ENCODE assay signal across 8 cellular contexts in the genomic region with DNA sequence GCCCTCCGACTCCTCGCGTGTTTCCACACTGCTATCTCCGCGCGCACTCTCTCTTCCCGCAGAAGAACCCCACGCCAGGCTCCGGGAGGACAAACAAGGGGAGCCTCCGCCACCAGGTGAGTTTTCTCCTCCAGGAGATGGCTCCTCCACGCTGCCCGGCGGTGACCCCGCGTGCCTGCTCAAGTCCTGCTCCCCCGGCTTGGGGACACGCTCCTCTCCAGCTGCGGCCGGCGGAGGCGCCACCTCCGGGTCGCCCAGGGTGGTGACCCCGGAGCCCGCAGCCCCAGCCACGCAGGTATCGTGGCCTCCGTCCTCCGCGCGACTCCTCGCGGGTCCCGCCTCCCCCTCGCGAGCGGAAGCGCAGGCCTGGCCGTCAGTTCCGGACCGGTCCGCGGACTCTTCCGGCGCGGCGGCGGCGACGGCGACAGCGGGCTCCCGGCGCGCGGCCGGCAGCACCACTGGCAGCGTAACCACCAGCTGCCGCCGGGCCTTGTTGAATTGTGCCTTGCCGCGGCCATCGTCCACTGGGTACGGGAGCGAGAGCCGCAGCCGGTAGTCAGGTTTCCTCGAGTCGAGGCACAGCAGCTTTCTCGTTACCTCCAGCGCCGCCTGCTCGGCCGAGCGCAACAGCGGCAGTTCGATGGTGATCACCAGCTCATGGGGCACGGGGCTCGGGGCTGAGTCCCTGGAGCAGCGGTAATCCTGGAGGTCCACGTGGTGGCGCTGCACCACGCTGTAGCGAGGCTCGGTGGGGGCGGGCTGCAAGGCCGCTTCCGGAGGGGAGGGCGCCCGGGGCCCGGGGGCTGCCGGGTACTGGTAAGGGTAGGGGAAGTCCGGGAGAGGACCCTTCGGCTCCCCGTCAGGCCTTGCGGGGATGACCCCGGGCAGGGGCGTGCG. TPM values are rescaled to one million over a fixed set of nuclear protein-coding genes. Genes with fewer than 3 reads are reported as not detected.
DNase-seq lines count a peak whose midpoint lies in the region; ATAC-seq and TF ChIP-seq lines count a peak whose summit lies in the region.

No MANE protein-coding gene starts in this region.

- peaks cover 8% of the 10 kb centered on the region for H3K36me3 Mint-ChIP-seq in chondrocyte (ENCODE audit: low read depth)

- H3K27ac Mint-ChIP-seq in chondrocyte (ENCODE audit: unreplicated experiment): peak overlapping the region; percentile 93

- H3K4me1 ChIP-seq in BLaER1: peaks cover 52% of the 10 kb centered on the region

- peak overlapping the region; percentile 95 for H3K4me3 ChIP-seq in BLaER1

- peaks cover 37% of the 10 kb centered on the region for H3K36me3 ChIP-seq in BLaER1

- peak; percentile 88 for DNase-seq in GM19238 (ENCODE audit: insufficient read length, low spot score)
- peak; percentile 91 for DNase-seq in NCI-H460 (ENCODE audit: extremely low read depth, low read depth)
- DNase-seq in activated CD4-positive, alpha-beta T cell treated with anti-CD3 and anti-CD28 coated beads for 24 hours (ENCODE audit: low read depth in 2 of 2): peak; percentile 91
- DNase-seq in chondrocyte (ENCODE audit: low spot score): peak; percentile 98
- DNase-seq in left colon: peak; percentile 93 to 94
- peak; percentile 92 to 95 for DNase-seq in stimulated activated CD4-positive, alpha-beta T cell treated with anti-CD3 and anti-CD28 coated beads, Interleukin-1b, Interleukin-23, amount 100 ng/mL, for 4 hours (ENCODE audit: low read depth in 2 of 2)

- H3K9me3 Mint-ChIP-seq in chondrocyte (ENCODE audit: low read depth): no peaks in the 10 kb centered on the region

- no peaks in the 10 kb centered on the region for H3K27me3 Mint-ChIP-seq in chondrocyte (ENCODE audit: low read depth)

- H3K9ac ChIP-seq in BLaER1: peak overlapping the region; percentile 98

- TF ChIP-seq CTCF in chondrocyte (IDR thresholded peaks at IDR 0.05): peak; percentile 98

- peak; percentile 76 for ATAC-seq in HG03439 (IDR thresholded peaks at IDR 0.05; ENCODE audit: unreplicated experiment)
- ATAC-seq in left colon: peak; percentile 85

- H3K27me3 ChIP-seq in BLaER1: no peaks in the 10 kb centered on the region

- H3K4me1 Mint-ChIP-seq in chondrocyte (ENCODE audit: low read depth): peaks cover 53% of the 10 kb centered on the region

- H4K20me1 ChIP-seq in BLaER1: peaks cover 73% of the 10 kb centered on the region

- intact Hi-C loops in left colon (cut with DNase I, micrococcal nuclease): loop anchor here (10.0 kb wide), 1 partner anchor 61 kb away; a partner anchor contains a TSS

- H3K27ac ChIP-seq in BLaER1: peak overlapping the region; percentile 97

- no peaks in the 10 kb centered on the region for H3K9me3 ChIP-seq in BLaER1

- H3K4me3 Mint-ChIP-seq in chondrocyte (ENCODE audit: unreplicated experiment): peak overlapping the region; percentile 87

- peak overlapping the region; percentile 86 for H3K4me2 ChIP-seq in BLaER1

RNA-seq across cellular contexts. Expression of a gene that starts 1.1 kb away (rescaled TPM):
- total RNA-seq in NCI-H460 (2014; rRNA removed; shearing (Covaris generic)): 15.9 and 16.2 TPM in 2 replicates
- 15.1 and 15.5 TPM in 2 replicates for polyA plus RNA-seq in NCI-H460 (2014; cell fraction: nucleus; rRNA removed)
- total RNA-seq in chondrocyte (5.2 to 5.6 TPM (median 5.5 TPM) in 3 replicates), left colon (10 to 100 TPM in 1 of 2 donors, 1 to 10 TPM in 1; 7.7 to 13.5 TPM)

RNA-seq across cellular contexts. Expression of a gene that starts 13.3 kb away (rescaled TPM):
- 49.5 and 52.8 TPM in 2 replicates for total RNA-seq in NCI-H460 (2014; rRNA removed; shearing (Covaris generic))
- 62.0 and 68.0 TPM in 2 replicates for polyA plus RNA-seq in NCI-H460 (2014; cell fraction: nucleus; rRNA removed)
- total RNA-seq in chondrocyte (51.2 to 58.2 TPM (median 53.5 TPM) in 3 replicates), left colon (10 to 100 TPM; 50.5 to 70.4 TPM)

RNA-seq across cellular contexts. Expression of a gene that starts 13.5 kb away (rescaled TPM):
- total RNA-seq in NCI-H460 (2014; rRNA removed; shearing (Covaris generic)): 434 and 471 TPM in 2 replicates
- polyA plus RNA-seq in NCI-H460 (2014; cell fraction: nucleus; rRNA removed): 136 and 174 TPM in 2 replicates
- total RNA-seq in chondrocyte (132 to 146 TPM (median 144 TPM) in 3 replicates), left colon (100 to 1,000 TPM; 195 to 213 TPM)

RNA-seq across cellular contexts. Expression of a gene that starts 35.2 kb away (rescaled TPM):
- 42.7 and 51.9 TPM in 2 replicates for total RNA-seq in NCI-H460 (2014; rRNA removed; shearing (Covaris generic))
- polyA plus RNA-seq in NCI-H460 (2014; cell fraction: nucleus; rRNA removed): 54.3 and 56.4 TPM in 2 replicates
- total RNA-seq in chondrocyte: 8.5 to 13.9 TPM (median 11.6 TPM) in 3 replicates
- 10 to 100 TPM; 18.2 to 26.7 TPM for total RNA-seq in left colon

RNA-seq across cellular contexts. Expression of a gene that starts 47.7 kb away (rescaled TPM):
- 4,587 and 5,130 TPM in 2 replicates for total RNA-seq in NCI-H460 (2014; rRNA removed; shearing (Covaris generic))
- 89.6 and 4,369 TPM in 2 replicates for polyA plus RNA-seq in NCI-H460 (2014; cell fraction: nucleus; rRNA removed)
- total RNA-seq in chondrocyte (697 to 843 TPM (median 729 TPM) in 3 replicates), left colon (1,000 to 10,000 TPM; 1,252 to 1,368 TPM)

Comparison
In these comparisons a context has a peak if more than half of its experiments do, and no peak if none do; other contexts are left out.
1. Peak in every context shown above with its lines: DNase-seq, ATAC-seq, H3K4me3 ChIP-seq and H3K27ac ChIP-seq.